In genomic region chr9:131402073-131402472, GRCh38 we compare ENCODE assay signal across 8 cellular contexts. TPM values are rescaled to one million over a fixed set of nuclear protein-coding genes. Genes with fewer than 3 reads are reported as not detected.
DNase-seq lines count a peak whose midpoint lies in the region; FAIRE-seq and TF ChIP-seq lines count a peak whose summit lies in the region.

No MANE protein-coding gene starts in this region.

- TF ChIP-seq CTCF in epithelial cell of esophagus (IDR thresholded peaks at IDR 0.05; ENCODE audit: insufficient read depth, low read depth, low read length, missing control alignments) (no peak), sigmoid colon (IDR thresholded peaks at IDR 0.05) (no peak), CD14-positive monocyte (IDR thresholded peaks at IDR 0.05) (no peak)

- TF ChIP-seq EP300 in sigmoid colon (IDR thresholded peaks at IDR 0.05) = no peak

- H3K27ac ChIP-seq in sigmoid colon = peak overlapping the region; percentile 74 to 97 (median 96)

- no peaks in the 10 kb centered on the region for H3K9me3 ChIP-seq in sigmoid colon

- no peak for FAIRE-seq in RCC 7860 (lab: Jason Lieb, UNC)

- no peaks in the 10 kb centered on the region for H3K9me3 Mint-ChIP-seq in CD14-positive monocyte

- no peak overlapping the region for H3K4me3 Mint-ChIP-seq in CD14-positive monocyte

- H3K4me3 ChIP-seq in epithelial cell of esophagus (ENCODE audit: low read length) (no peak overlapping the region), sigmoid colon (peak overlapping the region in 2 of 4 donors; percentile 18 to 34)

- no peaks in the 10 kb centered on the region for H3K27me3 ChIP-seq in sigmoid colon

- peaks cover 0 to 14% of the 10 kb centered on the region in 2 donors for H3K36me3 Mint-ChIP-seq in CD14-positive monocyte

- peaks cover 0 to 100% (median 99%) of the 10 kb centered on the region in 4 donors for H3K4me1 ChIP-seq in sigmoid colon

- TF ChIP-seq POLR2A in sigmoid colon (IDR thresholded peaks at IDR 0.05) = no peak

- DNase-seq in EH (ENCODE audit: low read depth) = peak; percentile 67
- peak; percentile 27 for DNase-seq in RCC 7860 (ENCODE audit: low spot score)
- DNase-seq in epithelial cell of esophagus (ENCODE audit: low read depth) = peak; percentile 83
- DNase-seq in sigmoid colon = no peak
- no peak for DNase-seq in AG08395 (ENCODE audit: low spot score)
- DNase-seq in GM19238 (ENCODE audit: insufficient read length, low spot score) = no peak
- no peak for DNase-seq in CD14-positive monocyte (ENCODE audit: low spot score)
- DNase-seq in HK-2 (ENCODE audit: unreplicated experiment) = no peak

- H3K27me3 Mint-ChIP-seq in CD14-positive monocyte (ENCODE audit: low read depth in 3 of 3) = no peaks in the 10 kb centered on the region

- H3K4me1 Mint-ChIP-seq in CD14-positive monocyte = peaks cover 72% of the 10 kb centered on the region

- intact Hi-C loops in sigmoid colon (cut with DNase I) = loop anchor here (1.0 to 5.0 kb wide), 2 partner anchors 8 to 100 kb away; partner anchors contain the start of genes POMT1 and PRRC2B
- intact Hi-C loops in CD14-positive monocyte (cut with micrococcal nuclease) = no loop called here

- 82 to 85% methylated on average over 6 of the region's 6 CpGs for WGBS in sigmoid colon, 2 donors

- no peak overlapping the region for H3K27ac Mint-ChIP-seq in CD14-positive monocyte

- H3K36me3 ChIP-seq in sigmoid colon = no peaks in the 10 kb centered on the region

RNA-seq across cellular contexts. Expression of gene PRRC2B, which starts 8.2 kb away (rescaled TPM):
- 10 to 100 TPM; 62.7 to 98.6 (median 78.9) TPM for total RNA-seq in sigmoid colon
- polyA plus RNA-seq in sigmoid colon = 10 to 100 TPM; 10.8 to 85.0 (median 13.2) TPM
- polyA plus RNA-seq in CD14-positive monocyte = 1 to 10 TPM; 2.8 to 8.6 TPM

Comparison
In these comparisons a context has a peak if more than half of its experiments do, and no peak if none do; other contexts are left out.
1. DNase-seq: peak in EH (single experiment), RCC 7860 (single experiment) and epithelial cell of esophagus (single experiment); none in sigmoid colon (single experiment), AG08395 (single experiment), GM19238 (single experiment), CD14-positive monocyte (single experiment) and HK-2 (single experiment).